Comparison of ENCODE assay signal across 22 cellular contexts in genomic region chr7:118082506-118082905, GRCh38.
A peak's percentile ranks its signal among the peaks of the same experiment; 100 is the strongest.
DNase-seq lines count a peak whose midpoint lies in the region; ATAC-seq and TF ChIP-seq lines count a peak whose summit lies in the region.
"Had no signal": no experiment of that assay in that cellular context is flagged by ENCODE, and none has a peak within 500 bp of the region (broad histone marks: within the 10 kb centered on the region; RNA-seq: fewer than 3 reads in every experiment).

No MANE protein-coding gene starts in this region.

- no peak for DNase-seq in activated CD4-positive, alpha-beta T cell treated with anti-CD3 and anti-CD28 coated beads, Interleukin-2, amount 10 ng/mL, durations not matched to agents 24 days and 14 days
- no peak for DNase-seq in activated CD4-positive, alpha-beta T cell treated with anti-CD3 and anti-CD28 coated beads, Interleukin-2, amount 50 U/mL, for 4 hours
- DNase-seq in choroid plexus epithelial cell (ENCODE audit: low read depth): peak; percentile 44
- DNase-seq in left kidney (ENCODE audit: low read depth, low spot score): peak; percentile 26
- DNase-seq in type B pancreatic cell (ENCODE audit: extremely low spot score, unreplicated experiment): no peak
- DNase-seq in foreskin fibroblast: no peak
- DNase-seq in CD4-positive, alpha-beta T cell: no peak
- DNase-seq: 8988T, DMS53, GDM1, MV-4-11, NCI-H1694, NCI-H2081 treated with DMSO at 0.1 percent for 48 hours, NCI-H2171 treated with DMSO at 0.1 percent for 48 hours, NCI-H446, NCI-H526, PC-3, RPMI8226, SHP77 had no signal

- H3K9me3 ChIP-seq in CD4-positive, alpha-beta T cell (ENCODE audit: control insufficient read depth, low read length): no peaks in the 10 kb centered on the region

- no peak for ATAC-seq in GM18868 (IDR thresholded peaks at IDR 0.05; ENCODE audit: unreplicated experiment)
- ATAC-seq in CD4-positive, alpha-beta T cell (ENCODE audit: poor library complexity): no peak
- ATAC-seq: PC-3 had no signal

- H3K27ac Mint-ChIP-seq in activated CD4-positive, alpha-beta T cell treated with anti-CD3 and anti-CD28 coated beads, Interleukin-2, amount 10 ng/mL, durations not matched to agents 24 days and 14 days: peak overlapping the region; percentile 87
- no peak overlapping the region for H3K27ac Mint-ChIP-seq in type B pancreatic cell
- no peak overlapping the region for H3K27ac Mint-ChIP-seq in CD4-positive, alpha-beta T cell
- H3K27ac Mint-ChIP-seq: IgD-negative memory B cell had no signal

- H3K4me3 Mint-ChIP-seq in activated CD4-positive, alpha-beta T cell treated with anti-CD3 and anti-CD28 coated beads, Interleukin-2, amount 10 ng/mL, durations not matched to agents 24 days and 14 days: no peak overlapping the region
- H3K4me3 Mint-ChIP-seq in type B pancreatic cell: peak overlapping the region; percentile 11
- H3K4me3 Mint-ChIP-seq in CD4-positive, alpha-beta T cell: no peak overlapping the region
- H3K4me3 Mint-ChIP-seq: IgD-negative memory B cell had no signal

- no peaks in the 10 kb centered on the region for H3K27me3 ChIP-seq in CD4-positive, alpha-beta T cell (ENCODE audit: control insufficient read depth, insufficient read depth, low read length)
- H3K27me3 ChIP-seq: BLaER1 treated with 17β-estradiol and CSF1 and Interleukin-3, amounts not matched to agents 10 nM and 100 nM had no signal

- POLR2A ChIA-PET in CD4-positive, alpha-beta T cell (lab: Charles Lee): no interaction called here

- H3K4me3 ChIP-seq in choroid plexus epithelial cell (ENCODE audit: low read depth, low read length): no peak overlapping the region
- no peak overlapping the region for H3K4me3 ChIP-seq in foreskin fibroblast (ENCODE audit: low read depth in 1 of 2, low read length in 2 of 2)
- H3K4me3 ChIP-seq: BLaER1 treated with 17β-estradiol and CSF1 and Interleukin-3, amounts not matched to agents 10 nM and 100 nM had no signal

- no peak for TF ChIP-seq CTCF in choroid plexus epithelial cell (conservative IDR thresholded peaks at IDR 0.05; ENCODE audit: low read depth, low read length)
- TF ChIP-seq CTCF in type B pancreatic cell (conservative IDR thresholded peaks at IDR 0.05): no peak
- TF ChIP-seq CTCF in foreskin fibroblast (IDR thresholded peaks at IDR 0.05; ENCODE audit: low read depth, low read length): no peak
- TF ChIP-seq CTCF in CD4-positive, alpha-beta T cell (IDR thresholded peaks at IDR 0.05): no peak

- CTCF ChIA-PET in CD4-positive, alpha-beta T cell (lab: Charles Lee): no interaction called here

- intact Hi-C loops in activated CD4-positive, alpha-beta T cell treated with anti-CD3 and anti-CD28 coated beads, Interleukin-2, amount 10 ng/mL, durations not matched to agents 24 days and 14 days (cut with micrococcal nuclease): loop anchor here (5.0 kb wide), 1 partner anchor 100 kb away; the partner anchor contains the start of gene LSM8
- intact Hi-C loops in CD4-positive, alpha-beta T cell (cut with DNase I, micrococcal nuclease): no loop called here

- H3K27me3 Mint-ChIP-seq in activated CD4-positive, alpha-beta T cell treated with anti-CD3 and anti-CD28 coated beads, Interleukin-2, amount 10 ng/mL, durations not matched to agents 24 days and 14 days: no peaks in the 10 kb centered on the region
- H3K27me3 Mint-ChIP-seq in type B pancreatic cell: no peaks in the 10 kb centered on the region
- H3K27me3 Mint-ChIP-seq in CD4-positive, alpha-beta T cell: peaks cover 41% of the 10 kb centered on the region

- H3K9me3 Mint-ChIP-seq in activated CD4-positive, alpha-beta T cell treated with anti-CD3 and anti-CD28 coated beads, Interleukin-2, amount 10 ng/mL, durations not matched to agents 24 days and 14 days: peaks cover 10% of the 10 kb centered on the region
- peaks cover 5% of the 10 kb centered on the region for H3K9me3 Mint-ChIP-seq in type B pancreatic cell
- peaks cover 2% of the 10 kb centered on the region for H3K9me3 Mint-ChIP-seq in CD4-positive, alpha-beta T cell

- peaks cover 21% of the 10 kb centered on the region for H3K4me1 Mint-ChIP-seq in activated CD4-positive, alpha-beta T cell treated with anti-CD3 and anti-CD28 coated beads, Interleukin-2, amount 10 ng/mL, durations not matched to agents 24 days and 14 days
- peaks cover 25% of the 10 kb centered on the region for H3K4me1 Mint-ChIP-seq in type B pancreatic cell (ENCODE audit: unreplicated experiment)
- H3K4me1 Mint-ChIP-seq in CD4-positive, alpha-beta T cell (ENCODE audit: low read depth): no peaks in the 10 kb centered on the region

- H3K27ac ChIP-seq in CD4-positive, alpha-beta T cell (ENCODE audit: low read depth, low read length): no peak overlapping the region
- H3K27ac ChIP-seq: BLaER1 treated with 17β-estradiol and CSF1 and Interleukin-3, amounts not matched to agents 10 nM and 100 nM had no signal

- H3K36me3 Mint-ChIP-seq in activated CD4-positive, alpha-beta T cell treated with anti-CD3 and anti-CD28 coated beads, Interleukin-2, amount 10 ng/mL, durations not matched to agents 24 days and 14 days (ENCODE audit: low read depth): no peaks in the 10 kb centered on the region
- no peaks in the 10 kb centered on the region for H3K36me3 Mint-ChIP-seq in type B pancreatic cell
- H3K36me3 Mint-ChIP-seq in CD4-positive, alpha-beta T cell (ENCODE audit: low read depth): no peaks in the 10 kb centered on the region

Comparison
In these comparisons a context has a peak if more than half of its experiments do, and no peak if none do; other contexts are left out.
1. DNase-seq: peak in choroid plexus epithelial cell (single experiment) and left kidney (single experiment); none in activated CD4-positive, alpha-beta T cell treated with anti-CD3 and anti-CD28 coated beads, Interleukin-2, amount 10 ng/mL, durations not matched to agents 24 days and 14 days (single experiment), activated CD4-positive, alpha-beta T cell treated with anti-CD3 and anti-CD28 coated beads, Interleukin-2, amount 50 U/mL, for 4 hours (0 of 2), type B pancreatic cell (single experiment), foreskin fibroblast (0 of 2) and CD4-positive, alpha-beta T cell (0 of 10).